Comparison of ENCODE assay signal across 26 cellular contexts in genomic region chr12:55631743-55632142, GRCh38. TPM values are rescaled to one million over a fixed set of nuclear protein-coding genes. Genes with fewer than 3 reads are reported as not detected.
DNase-seq lines count a peak whose midpoint lies in the region; ATAC-seq and TF ChIP-seq lines count a peak whose summit lies in the region.
"Had no signal": no experiment of that assay in that cellular context is flagged by ENCODE, and none has a peak within 500 bp of the region (broad histone marks: within the 10 kb centered on the region; RNA-seq: fewer than 3 reads in every experiment).

No MANE protein-coding gene starts in this region.

- no peaks in the 10 kb centered on the region for H3K9me3 Mint-ChIP-seq in activated CD8-positive, alpha-beta T cell treated with anti-CD3 and anti-CD28 coated beads, Interleukin-2, amount 10 ng/mL, durations not matched to agents 7 days and 5 days (ENCODE audit: insufficient read depth)
- H3K9me3 Mint-ChIP-seq: CD4-positive, alpha-beta T cell had no signal

- H3K9me3 ChIP-seq in heart left ventricle (no peaks in the 10 kb centered on the region), right cardiac atrium (ENCODE audit: control insufficient read depth, low read length) (no peaks in the 10 kb centered on the region)
- H3K9me3 ChIP-seq: BLaER1, Peyer's patch, SJCRH30 had no signal

- H3K27me3 Mint-ChIP-seq in activated CD8-positive, alpha-beta T cell treated with anti-CD3 and anti-CD28 coated beads, Interleukin-2, amount 10 ng/mL, durations not matched to agents 7 days and 5 days (ENCODE audit: low read depth): no peaks in the 10 kb centered on the region

- peaks cover 0 to 33% (median 3%) of the 10 kb centered on the region in 12 donors for H3K4me1 ChIP-seq in heart left ventricle
- H3K4me1 ChIP-seq in right cardiac atrium (ENCODE audit: control insufficient read depth, insufficient read depth, low read length): no peaks in the 10 kb centered on the region
- H3K4me1 ChIP-seq: BLaER1, Peyer's patch, SJCRH30 had no signal

- H3K4me3 ChIP-seq in heart left ventricle (no peak overlapping the region), right cardiac atrium (ENCODE audit: low read length) (peak overlapping the region; percentile 35)
- H3K4me3 ChIP-seq: BLaER1, Peyer's patch, SJCRH30 had no signal

- no peak overlapping the region for H3K4me3 Mint-ChIP-seq in activated CD8-positive, alpha-beta T cell treated with anti-CD3 and anti-CD28 coated beads, Interleukin-2, amount 10 ng/mL, durations not matched to agents 7 days and 5 days
- H3K4me3 Mint-ChIP-seq: CD4-positive, alpha-beta T cell had no signal

- H3K27ac ChIP-seq in heart left ventricle (peak overlapping the region in 5 of 12 donors; percentile 21 to 57 (median 38)), right cardiac atrium (ENCODE audit: low read length) (peak overlapping the region; percentile 95)
- H3K27ac ChIP-seq: BLaER1, Peyer's patch, SJCRH30 had no signal

- H3K27me3 ChIP-seq in heart left ventricle: no peaks in the 10 kb centered on the region
- no peaks in the 10 kb centered on the region for H3K27me3 ChIP-seq in right cardiac atrium (ENCODE audit: control insufficient read depth, insufficient read depth)
- H3K27me3 ChIP-seq: BLaER1, Peyer's patch, SJCRH30 had no signal

- 64 to 74% (median 71%) methylated on average over 2 to 5 of the region's 5 CpGs for WGBS in heart left ventricle, 4 donors
- 50% methylated on average over 5 of the region's 5 CpGs for WGBS in right cardiac atrium

- no peaks in the 10 kb centered on the region for H3K36me3 Mint-ChIP-seq in activated CD8-positive, alpha-beta T cell treated with anti-CD3 and anti-CD28 coated beads, Interleukin-2, amount 10 ng/mL, durations not matched to agents 7 days and 5 days (ENCODE audit: low read depth)

- CTCF ChIA-PET in activated CD8-positive, alpha-beta T cell treated with anti-CD3 and anti-CD28 coated beads, Interleukin-2, amount 10 ng/mL, durations not matched to agents 7 days and 5 days (lab: Charles Lee): interaction anchor here (1.2 to 3.2 kb wide), 2 partner anchors 15 to 25 kb away, joined by 4 to 18 read pairs; no protein-coding TSS in a partner anchor

- POLR2A ChIA-PET in activated CD8-positive, alpha-beta T cell treated with anti-CD3 and anti-CD28 coated beads, Interleukin-2, amount 10 ng/mL, durations not matched to agents 7 days and 5 days (lab: Charles Lee): no interaction called here

- intact Hi-C loops in heart left ventricle (cut with DNase I): loop anchor here in 1 of 10 donors (2.0 kb wide), 1 partner anchor 23 kb away; no protein-coding TSS in a partner anchor
- intact Hi-C loops in right cardiac atrium (cut with DNase I): no loop called here

- peaks cover 11% of the 10 kb centered on the region for H3K4me1 Mint-ChIP-seq in activated CD8-positive, alpha-beta T cell treated with anti-CD3 and anti-CD28 coated beads, Interleukin-2, amount 10 ng/mL, durations not matched to agents 7 days and 5 days (ENCODE audit: low read depth)

- ATAC-seq in heart left ventricle (peak in 3 of 4 donors; percentile 12 to 41 (median 23)), right cardiac atrium (peak; percentile 56 to 73), GM18867 (IDR thresholded peaks at IDR 0.05; ENCODE audit: unreplicated experiment) (no peak), GM21367 (IDR thresholded peaks at IDR 0.05; ENCODE audit: unreplicated experiment) (no peak)
- no peak for ATAC-seq in activated CD8-positive, alpha-beta T cell treated with anti-CD3 and anti-CD28 coated beads, Interleukin-2, amount 10 ng/mL, durations not matched to agents 7 days and 5 days
- ATAC-seq: HepG2, SK-N-SH treated with all-trans-retinoic acid at 6 μM for 48 hours had no signal

- DNase-seq in CD1c-positive myeloid dendritic cell (ENCODE audit: extremely low spot score) (peak; percentile 42), NCI-H69 (lab: John Stamatoyannopoulos, UW) (peak; percentile 7), heart left ventricle (peak in 1 of 5 donors; percentile 35), right cardiac atrium (peak; percentile 61 to 82 (median 82)), DMS114 treated with DMSO at 0.1 percent for 48 hours (lab: John Stamatoyannopoulos, UW; ENCODE audit: unreplicated experiment) (no peak)
- no peak for DNase-seq in activated CD8-positive, alpha-beta T cell treated with anti-CD3 and anti-CD28 coated beads, Interleukin-2, amount 10 ng/mL, durations not matched to agents 7 days and 5 days
- DNase-seq: CD4-positive, alpha-beta T cell; DMS53; H7; Karpas-422; NCI-H1105 treated with DMSO at 0.1 percent for 48 hours; NCI-H146; NCI-H1930; NCI-H2107; NCI-H526; Peyer's patch; SJCRH30 had no signal

- no peaks in the 10 kb centered on the region for H3K36me3 ChIP-seq in heart left ventricle
- H3K36me3 ChIP-seq: BLaER1, Peyer's patch, SJCRH30 had no signal

- H3K27ac Mint-ChIP-seq in activated CD8-positive, alpha-beta T cell treated with anti-CD3 and anti-CD28 coated beads, Interleukin-2, amount 10 ng/mL, durations not matched to agents 7 days and 5 days: no peak overlapping the region
- H3K27ac Mint-ChIP-seq: CD4-positive, alpha-beta T cell had no signal

- no peak for TF ChIP-seq POLR2A in heart left ventricle (IDR thresholded peaks at IDR 0.05)

- TF ChIP-seq CTCF in heart left ventricle (IDR thresholded peaks at IDR 0.05): no peak

RNA-seq across cellular contexts. Expression of gene OR10P1, which starts 4.9 kb away (rescaled TPM):
- not detected for total RNA-seq in heart left ventricle
- not detected for polyA plus RNA-seq in heart left ventricle
- 1 to 10 TPM; 1.3 to 2.9 (median 1.4) TPM for total RNA-seq in right cardiac atrium
- 1.6 TPM for polyA plus RNA-seq in right cardiac atrium
- total RNA-seq in activated CD8-positive, alpha-beta T cell treated with anti-CD3 and anti-CD28 coated beads, Interleukin-2, amount 10 ng/mL, durations not matched to agents 7 days and 5 days: not detected
- total RNA-seq: CD4-positive, alpha-beta T cell; Daoy; H7; HepG2; HT1080; OCI-LY7; Peyer's patch; SJCRH30 had no signal
- polyA plus RNA-seq: AG04450, HepG2 had no signal

RNA-seq across cellular contexts. Expression of gene OR2AP1, which starts 59.5 kb away (rescaled TPM):
- total RNA-seq in heart left ventricle (not detected), right cardiac atrium (not detected)
- polyA plus RNA-seq in heart left ventricle (not detected), right cardiac atrium (not detected)
- not detected for total RNA-seq in activated CD8-positive, alpha-beta T cell treated with anti-CD3 and anti-CD28 coated beads, Interleukin-2, amount 10 ng/mL, durations not matched to agents 7 days and 5 days
- total RNA-seq: Daoy, H7, HepG2, HT1080, OCI-LY7, Peyer's patch, SJCRH30 had no signal
- polyA plus RNA-seq: AG04450, HepG2 had no signal

Comparison
In these comparisons a context has a peak if more than half of its experiments do, and no peak if none do; other contexts are left out.
1. DNase-seq: peak in CD1c-positive myeloid dendritic cell (single experiment), NCI-H69 (single experiment) and right cardiac atrium (3 of 3); none in DMS114 treated with DMSO at 0.1 percent for 48 hours (single experiment) and activated CD8-positive, alpha-beta T cell treated with anti-CD3 and anti-CD28 coated beads, Interleukin-2, amount 10 ng/mL, durations not matched to agents 7 days and 5 days (single experiment).
2. ATAC-seq: peak in heart left ventricle (3 of 4) and right cardiac atrium (2 of 2); none in activated CD8-positive, alpha-beta T cell treated with anti-CD3 and anti-CD28 coated beads, Interleukin-2, amount 10 ng/mL, durations not matched to agents 7 days and 5 days (single experiment), GM18867 (single experiment) and GM21367 (single experiment).